ENCODE assay signal across 32 cellular contexts in genomic region chr7:103799298-103799697, GRCh38.
"Had no signal": no experiment of that assay in that cellular context is flagged by ENCODE, and none has a peak within 500 bp of the region (broad histone marks: within the 10 kb centered on the region; RNA-seq: fewer than 3 reads in every experiment).

No MANE protein-coding gene starts in this region.

- H3K4me1 ChIP-seq: ascending aorta, colonic mucosa, SJCRH30 had no signal

- H3K4me3 ChIP-seq: ascending aorta, cardiac muscle cell, colonic mucosa, SJCRH30 had no signal

- H3K4me2 ChIP-seq: SK-N-SH had no signal

- FAIRE-seq: TTC549 had no signal

- H3K36me3 ChIP-seq: ascending aorta, cardiac muscle cell, colonic mucosa, SJCRH30 had no signal

- H3K4me3 Mint-ChIP-seq: activated CD4-positive, alpha-beta T cell treated with anti-CD3 and anti-CD28 coated beads, Interleukin-2, amount 10 ng/mL, durations not matched to agents 24 days and 14 days; activated CD8-positive, alpha-beta T cell treated with anti-CD3 and anti-CD28 coated beads for 36 hours; activated naive CD8-positive, alpha-beta T cell treated with anti-CD3 and anti-CD28 coated beads for 36 hours; activated T-cell treated with anti-CD3 and anti-CD28 coated beads, Interleukin-2, amount 50 U/mL, for 72 hours; activated T-helper 17 cell treated with anti-CD3 and anti-CD28 coated beads, Interleukin-2, amount 50 U/mL, for 72 hours; central memory CD8-positive, alpha-beta T cell; T-helper 1 cell treated with Interleukin-12 subunit alpha and Interleukin-12 subunit beta and Interleukin-4 antibody, amounts not matched to agents 30 μg/mL and 1 μg/mL, for 36 hours; T-helper 2 cell treated with Interferon-gamma antibody and Interleukin-4, amounts not matched to agents 5 μg/mL and 100 μg/mL, for 36 hours had no signal

- H3K9me3 Mint-ChIP-seq: activated CD4-positive, alpha-beta T cell treated with anti-CD3 and anti-CD28 coated beads, Interleukin-2, amount 10 ng/mL, durations not matched to agents 24 days and 14 days; activated CD8-positive, alpha-beta T cell treated with anti-CD3 and anti-CD28 coated beads for 36 hours; activated naive CD8-positive, alpha-beta T cell treated with anti-CD3 and anti-CD28 coated beads for 36 hours; activated T-cell treated with anti-CD3 and anti-CD28 coated beads, Interleukin-2, amount 50 U/mL, for 72 hours; activated T-helper 17 cell treated with anti-CD3 and anti-CD28 coated beads, Interleukin-2, amount 50 U/mL, for 72 hours; central memory CD8-positive, alpha-beta T cell; T-helper 1 cell treated with Interleukin-12 subunit alpha and Interleukin-12 subunit beta and Interleukin-4 antibody, amounts not matched to agents 30 μg/mL and 1 μg/mL, for 36 hours; T-helper 2 cell treated with Interferon-gamma antibody and Interleukin-4, amounts not matched to agents 5 μg/mL and 100 μg/mL, for 36 hours had no signal

- H3K27ac Mint-ChIP-seq: activated CD4-positive, alpha-beta T cell treated with anti-CD3 and anti-CD28 coated beads, Interleukin-2, amount 10 ng/mL, durations not matched to agents 24 days and 14 days; activated CD8-positive, alpha-beta T cell treated with anti-CD3 and anti-CD28 coated beads for 36 hours; activated naive CD8-positive, alpha-beta T cell treated with anti-CD3 and anti-CD28 coated beads for 36 hours; activated T-cell treated with anti-CD3 and anti-CD28 coated beads, Interleukin-2, amount 50 U/mL, for 72 hours; activated T-helper 17 cell treated with anti-CD3 and anti-CD28 coated beads, Interleukin-2, amount 50 U/mL, for 72 hours; T-helper 1 cell treated with Interleukin-12 subunit alpha and Interleukin-12 subunit beta and Interleukin-4 antibody, amounts not matched to agents 30 μg/mL and 1 μg/mL, for 36 hours; T-helper 2 cell treated with Interferon-gamma antibody and Interleukin-4, amounts not matched to agents 5 μg/mL and 100 μg/mL, for 36 hours had no signal

- H3K27ac ChIP-seq: ascending aorta, cardiac muscle cell, colonic mucosa, SJCRH30 had no signal

- ATAC-seq: activated CD8-positive, alpha-beta T cell treated with anti-CD3 and anti-CD28 coated beads for 36 hours; activated T-cell treated with anti-CD3 and anti-CD28 coated beads, Interleukin-2, amount 50 U/mL, for 72 hours; activated T-helper 17 cell treated with anti-CD3 and anti-CD28 coated beads, Interleukin-2, amount 50 U/mL, for 72 hours; Panc1 had no signal

- H3K27me3 Mint-ChIP-seq: activated CD4-positive, alpha-beta T cell treated with anti-CD3 and anti-CD28 coated beads, Interleukin-2, amount 10 ng/mL, durations not matched to agents 24 days and 14 days; activated CD8-positive, alpha-beta T cell treated with anti-CD3 and anti-CD28 coated beads for 36 hours; activated T-helper 17 cell treated with anti-CD3 and anti-CD28 coated beads, Interleukin-2, amount 50 U/mL, for 72 hours; central memory CD8-positive, alpha-beta T cell had no signal

- H3K36me3 Mint-ChIP-seq: activated naive CD8-positive, alpha-beta T cell treated with anti-CD3 and anti-CD28 coated beads for 36 hours had no signal

- H3K4me1 Mint-ChIP-seq: activated CD4-positive, alpha-beta T cell treated with anti-CD3 and anti-CD28 coated beads, Interleukin-2, amount 10 ng/mL, durations not matched to agents 24 days and 14 days; activated naive CD8-positive, alpha-beta T cell treated with anti-CD3 and anti-CD28 coated beads for 36 hours; activated T-helper 17 cell treated with anti-CD3 and anti-CD28 coated beads, Interleukin-2, amount 50 U/mL, for 72 hours; central memory CD8-positive, alpha-beta T cell had no signal

- H3K9me3 ChIP-seq: ascending aorta, colonic mucosa, SJCRH30, SK-N-SH had no signal

- DNase-seq: activated CD4-positive, alpha-beta T cell treated with anti-CD3 and anti-CD28 coated beads, Interleukin-2, amount 10 ng/mL, durations not matched to agents 24 days and 14 days; activated CD4-positive, alpha-beta T cell treated with anti-CD3 and anti-CD28 coated beads, Interleukin-2, amount 50 U/mL, for 4 hours; activated CD8-positive, alpha-beta T cell treated with anti-CD3 and anti-CD28 coated beads for 36 hours; activated effector memory CD4-positive, alpha-beta T cell treated with anti-CD3 and anti-CD28 coated beads, Interleukin-2, amount 50 U/mL, for 16 hours; activated naive CD4-positive, alpha-beta T cell; activated naive CD4-positive, alpha-beta T cell treated with anti-CD3 and anti-CD28 coated beads, Interleukin-2, amount 50 U/mL, for 16 hours; activated naive CD8-positive, alpha-beta T cell treated with anti-CD3 and anti-CD28 coated beads for 36 hours; activated T-cell treated with anti-CD3 and anti-CD28 coated beads, Interleukin-2, amount 50 U/mL, for 1 hour; activated T-cell treated with anti-CD3 and anti-CD28 coated beads, Interleukin-2, amount 50 U/mL, for 72 hours; amniotic stem cell; colonic mucosa; NCI-H1105; NCI-H1417 treated with DMSO at 0.1 percent for 48 hours; NCI-H187 treated with DMSO at 0.1 percent for 48 hours; NCI-H2081; NCI-H2171 treated with DMSO at 0.1 percent for 48 hours; NCI-H226; NCI-H446 treated with DMSO at 0.1 percent for 48 hours; NCI-H524; NCI-H69; NCI-H82; SHP77; SJCRH30; SK-N-SH had no signal

- H3K27me3 ChIP-seq: ascending aorta, cardiac muscle cell, colonic mucosa, SJCRH30 had no signal
